ENCODE assay signal across 20 cellular contexts in genomic region chr1:212228591-212229119, GRCh38. TPM values are rescaled to one million over a fixed set of nuclear protein-coding genes. Genes with fewer than 3 reads are reported as not detected.
A peak's percentile ranks its signal among the peaks of the same experiment; 100 is the strongest.
DNase-seq lines count a peak whose midpoint lies in the region; ATAC-seq and TF ChIP-seq lines count a peak whose summit lies in the region.
"Had no signal": no experiment of that assay in that cellular context is flagged by ENCODE, and none has a peak within 500 bp of the region (broad histone marks: within the 10 kb centered on the region; RNA-seq: fewer than 3 reads in every experiment).

No MANE protein-coding gene starts in this region.

- H3K27ac Mint-ChIP-seq in naive thymus-derived CD4-positive, alpha-beta T cell = no peak overlapping the region
- H3K27ac Mint-ChIP-seq: activated naive CD8-positive, alpha-beta T cell treated with anti-CD3 and anti-CD28 coated beads, Interleukin-2, amount 10 ng/mL, durations not matched to agents 7 days and 5 days; activated T-helper 2 cell treated with anti-CD3 and anti-CD28 coated beads, Interferon-gamma antibody, Interleukin-2, Interleukin-4, amounts not matched to agents 10 μg/mL and 5 μg/mL and 100 μg/mL, durations not matched to agents 14 hours and 24 hours and 36 hours; stimulated activated naive B cell treated with anti-CD40 and anti-IgM and Interleukin-4, amounts not matched to agents 10 μg/mL and 1 μg/mL and 100 μg/mL, for 72 hours had no signal

- CTCF ChIA-PET in naive thymus-derived CD4-positive, alpha-beta T cell (lab: Charles Lee) = no interaction called here

- H3F3A ChIP-seq in GM23248 (ENCODE audit: insufficient read depth) = no peaks in the 10 kb centered on the region

- H3K4me1 ChIP-seq in GM23248 (ENCODE audit: insufficient read depth) = peaks cover 13% of the 10 kb centered on the region
- peaks cover 14 to 21% of the 10 kb centered on the region in 2 donors for H3K4me1 ChIP-seq in naive thymus-derived CD4-positive, alpha-beta T cell (ENCODE audit: control insufficient read depth in 2 of 2, insufficient read depth in 2 of 2, low read length in 2 of 2)
- H3K4me1 ChIP-seq: colonic mucosa had no signal

- H3K27me3 ChIP-seq in GM23248 (replicated peaks; ENCODE audit: insufficient read depth) = no peaks in the 10 kb centered on the region
- no peaks in the 10 kb centered on the region for H3K27me3 ChIP-seq in naive thymus-derived CD4-positive, alpha-beta T cell (ENCODE audit: control insufficient read depth in 2 of 2, insufficient read depth in 2 of 2, low read length in 2 of 2)
- H3K27me3 ChIP-seq: colonic mucosa, thyroid gland had no signal

- H4K20me1 ChIP-seq in GM23248 (ENCODE audit: insufficient read depth) = no peaks in the 10 kb centered on the region

- H3K27ac ChIP-seq in GM23248 (no peak overlapping the region), coronary artery (no peak overlapping the region)
- no peak overlapping the region for H3K27ac ChIP-seq in naive thymus-derived CD4-positive, alpha-beta T cell (ENCODE audit: low read depth, low read length)
- H3K27ac ChIP-seq: colonic mucosa, HL-60 had no signal

- TF ChIP-seq CTCF in foreskin fibroblast (IDR thresholded peaks at IDR 0.05; ENCODE audit: low read depth, low read length) = no peak
- no peak for TF ChIP-seq CTCF in coronary artery (IDR thresholded peaks at IDR 0.05)

- H3K4me1 Mint-ChIP-seq in naive thymus-derived CD4-positive, alpha-beta T cell = peaks cover 25 to 55% (median 37%) of the 10 kb centered on the region in 7 donors

- H3K4me3 Mint-ChIP-seq in naive thymus-derived CD4-positive, alpha-beta T cell = no peak overlapping the region
- H3K4me3 Mint-ChIP-seq: activated naive CD8-positive, alpha-beta T cell treated with anti-CD3 and anti-CD28 coated beads, Interleukin-2, amount 10 ng/mL, durations not matched to agents 7 days and 5 days; brain; stimulated activated naive B cell treated with anti-CD40 and anti-IgM and Interleukin-4, amounts not matched to agents 10 μg/mL and 1 μg/mL and 100 μg/mL, for 72 hours had no signal

- peak; percentile 80 for DNase-seq in Caki2 (ENCODE audit: low read depth)
- DNase-seq in GM23248 = no peak
- peak; percentile 83 to 86 for DNase-seq in foreskin fibroblast
- DNase-seq in mucosa of gallbladder (ENCODE audit: low spot score) = peak; percentile 51
- DNase-seq in RKO (ENCODE audit: low spot score) = no peak
- DNase-seq in naive thymus-derived CD4-positive, alpha-beta T cell = no peak
- DNase-seq in coronary artery (ENCODE audit: low spot score) = no peak
- DNase-seq in midbrain (lab: John Stamatoyannopoulos, UW) = no peak
- DNase-seq: activated naive CD8-positive, alpha-beta T cell treated with anti-CD3 and anti-CD28 coated beads, Interleukin-2, amount 10 ng/mL, durations not matched to agents 7 days and 5 days; colonic mucosa; H7; NCI-H2029; occipital lobe; stimulated activated naive B cell treated with anti-CD40 and anti-IgM and Interleukin-4, amounts not matched to agents 10 μg/mL and 1 μg/mL and 100 μg/mL, for 72 hours; thyroid gland had no signal

- no peaks in the 10 kb centered on the region for H3K9me3 ChIP-seq in GM23248 (ENCODE audit: low read depth)
- H3K9me3 ChIP-seq in naive thymus-derived CD4-positive, alpha-beta T cell (ENCODE audit: control insufficient read depth in 2 of 3, low read length in 3 of 3) = no peaks in the 10 kb centered on the region
- H3K9me3 ChIP-seq: colonic mucosa, thyroid gland had no signal

- POLR2A ChIA-PET in naive thymus-derived CD4-positive, alpha-beta T cell (lab: Charles Lee) = no interaction called here

- peaks cover 0 to 1% (median 0%) of the 10 kb centered on the region in 11 donors for H3K9me3 Mint-ChIP-seq in naive thymus-derived CD4-positive, alpha-beta T cell
- H3K9me3 Mint-ChIP-seq: activated T-helper 2 cell treated with anti-CD3 and anti-CD28 coated beads, Interferon-gamma antibody, Interleukin-2, Interleukin-4, amounts not matched to agents 10 μg/mL and 5 μg/mL and 100 μg/mL, durations not matched to agents 14 hours and 24 hours and 36 hours; stimulated activated naive B cell treated with anti-CD40 and anti-IgM and Interleukin-4, amounts not matched to agents 10 μg/mL and 1 μg/mL and 100 μg/mL, for 72 hours had no signal

- H3K27me3 Mint-ChIP-seq in naive thymus-derived CD4-positive, alpha-beta T cell = no peaks in the 10 kb centered on the region
- H3K27me3 Mint-ChIP-seq: activated naive CD8-positive, alpha-beta T cell treated with anti-CD3 and anti-CD28 coated beads, Interleukin-2, amount 10 ng/mL, durations not matched to agents 7 days and 5 days; brain had no signal

- intact Hi-C loops in naive thymus-derived CD4-positive, alpha-beta T cell (cut with micrococcal nuclease) = loop anchor here in 1 of 2 donors (5.0 to 10.0 kb wide), 2 partner anchors 34 to 64 kb away; no protein-coding TSS in a partner anchor

- no peak overlapping the region for H2AFZ ChIP-seq in GM23248

- no peak for ATAC-seq in naive thymus-derived CD4-positive, alpha-beta T cell
- ATAC-seq: GM12878; sciatic nerve; stimulated activated naive B cell treated with anti-CD40 and anti-IgM and Interleukin-4, amounts not matched to agents 10 μg/mL and 1 μg/mL and 100 μg/mL, for 72 hours had no signal

- no peak overlapping the region for H3K9ac ChIP-seq in GM23248

- H3K79me2 ChIP-seq in GM23248 (ENCODE audit: insufficient read depth) = no peaks in the 10 kb centered on the region

- H3K36me3 ChIP-seq in GM23248 (ENCODE audit: low read depth) = no peaks in the 10 kb centered on the region
- no peaks in the 10 kb centered on the region for H3K36me3 ChIP-seq in naive thymus-derived CD4-positive, alpha-beta T cell (ENCODE audit: control insufficient read depth in 2 of 3, insufficient read depth in 3 of 3, low read length in 3 of 3)
- H3K36me3 ChIP-seq: colonic mucosa, thyroid gland had no signal

- 88 to 92% methylated on average over 8 of the region's 8 CpGs for WGBS in GM23248 (ENCODE audit: low coverage in 1 of 2, low lambda C conversion rate in 2 of 2, missing lambda C conversion rate in 2 of 2), 2 experiments

- in situ Hi-C loops in Caki2 (cut with HindIII; ENCODE audit: low pct_unique_long_range_greater_than_20kb, low sequenced_read_pairs) = no loop called here
- in situ Hi-C loops in GM23248 (cut with MboI) = loop anchor here (5.0 kb wide), 1 partner anchor 46 kb away; no protein-coding TSS in a partner anchor

- no peaks in the 10 kb centered on the region for H3K9me2 ChIP-seq in GM23248 (ENCODE audit: insufficient read depth)

- H3K4me2 ChIP-seq in GM23248 (ENCODE audit: unreplicated experiment) = peak overlapping the region; percentile 10

- H3K36me3 Mint-ChIP-seq in naive thymus-derived CD4-positive, alpha-beta T cell = peaks cover 0 to 2% (median 0%) of the 10 kb centered on the region in 5 donors
- H3K36me3 Mint-ChIP-seq: brain; stimulated activated naive B cell treated with anti-CD40 and anti-IgM and Interleukin-4, amounts not matched to agents 10 μg/mL and 1 μg/mL and 100 μg/mL, for 72 hours had no signal

- H3K4me3 ChIP-seq in GM23248 = no peak overlapping the region
- peak overlapping the region in 1 of 2 donors; percentile 13 for H3K4me3 ChIP-seq in foreskin fibroblast (ENCODE audit: low read depth in 1 of 2, low read length in 2 of 2)
- H3K4me3 ChIP-seq in naive thymus-derived CD4-positive, alpha-beta T cell (ENCODE audit: low read length) = no peak overlapping the region
- no peak overlapping the region for H3K4me3 ChIP-seq in coronary artery
- H3K4me3 ChIP-seq: colonic mucosa, GM12878, thyroid gland had no signal

RNA-seq across cellular contexts. Expression of gene PPP2R5A, which starts 56.6 kb away (rescaled TPM):
- 69.9 and 85.8 TPM in 2 replicates for total RNA-seq in Caki2 (2014; rRNA removed; shearing (Covaris generic); ENCODE audit: low replicate concordance)
- 31.7 and 37.9 TPM in 2 replicates for total RNA-seq in GM23248 (2014; rRNA removed; shearing (Covaris generic))
- polyA plus RNA-seq in GM23248 (2016; fragmentation: Nextera tagmentation; extraction: Ambion mirVana) = 13.9 and 14.2 TPM in 2 replicates
- 53.3 TPM for total RNA-seq in mucosa of gallbladder
- 10 to 100 TPM; 38.5 to 52.7 (median 49.8) TPM for total RNA-seq in naive thymus-derived CD4-positive, alpha-beta T cell
- polyA plus RNA-seq in naive thymus-derived CD4-positive, alpha-beta T cell = 10 to 100 TPM; 22.9 to 27.5 TPM

Comparison
In these comparisons a context has a peak if more than half of its experiments do, and no peak if none do; other contexts are left out.
1. DNase-seq: peak in Caki2 (single experiment), foreskin fibroblast (2 of 2) and mucosa of gallbladder (single experiment); none in GM23248 (single experiment), RKO (single experiment), naive thymus-derived CD4-positive, alpha-beta T cell (0 of 9), coronary artery (single experiment) and midbrain (single experiment).